ENCODE assay signal across 13 cellular contexts in the genomic region with DNA sequence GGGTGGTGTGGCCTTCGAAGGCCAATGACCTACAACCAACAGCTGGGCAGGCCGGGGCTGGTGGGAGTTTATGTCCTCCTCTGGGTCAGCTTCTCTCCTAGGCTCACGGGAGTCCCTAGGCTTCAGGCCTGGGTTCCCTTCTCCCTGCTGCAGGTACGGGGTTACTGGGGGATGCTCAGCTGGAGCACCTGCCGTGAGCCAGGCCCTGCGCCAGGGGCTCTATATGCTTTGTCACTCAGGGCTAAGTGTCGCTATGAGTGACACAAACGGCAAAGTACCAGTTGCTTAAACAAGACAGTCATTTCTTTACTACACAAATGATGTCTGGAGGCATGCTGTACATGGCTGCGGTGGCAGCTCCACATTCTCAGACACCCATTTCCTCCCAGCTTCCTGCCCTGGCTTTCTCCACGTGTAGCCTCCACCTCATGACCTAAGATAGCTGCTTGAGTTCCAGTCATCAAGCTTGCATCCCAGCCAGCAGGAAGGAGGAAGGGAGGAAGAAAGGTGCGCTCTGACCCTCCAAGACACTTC. TPM values are rescaled to one million over a fixed set of nuclear protein-coding genes. Genes with fewer than 3 reads are reported as not detected.
DNase-seq lines count a peak whose midpoint lies in the region; ATAC-seq, FAIRE-seq and TF ChIP-seq lines count a peak whose summit lies in the region.
"Had no signal": no experiment of that assay in that cellular context is flagged by ENCODE, and none has a peak within 500 bp of the region (broad histone marks: within the 10 kb centered on the region; RNA-seq: fewer than 3 reads in every experiment).

No MANE protein-coding gene starts in this region.

- H3K4me3 ChIP-seq in BLaER1 = no peak overlapping the region
- H3K4me3 ChIP-seq in K562 = no peak overlapping the region
- no peak overlapping the region for H3K4me3 ChIP-seq in stomach
- H3K4me3 ChIP-seq: colonic mucosa, SK-N-MC had no signal

- CTCF ChIA-PET in K562 (lab: Yijun Ruan, JAX; ENCODE audit: low intra/inter-chr PET ratio) = no interaction called here

- peak overlapping the region; percentile 61 for H3K27ac ChIP-seq in BLaER1
- no peak overlapping the region for H3K27ac ChIP-seq in K562 (ENCODE audit: extremely low read depth, low read depth, low read length)
- H3K27ac ChIP-seq in stomach = no peak overlapping the region
- H3K27ac ChIP-seq: C4-2B, colonic mucosa, SK-N-MC had no signal

- no peak for TF ChIP-seq EP300 in K562 (IDR thresholded peaks at IDR 0.05; ENCODE audit: low read length)
- no peak for TF ChIP-seq EP300 in stomach (IDR thresholded peaks at IDR 0.05)

- no peaks in the 10 kb centered on the region for H3K9me3 ChIP-seq in BLaER1
- H3K9me3 ChIP-seq in K562 (replicated peaks; ENCODE audit: control insufficient read depth, insufficient read depth, low read depth, low read length) = no peaks in the 10 kb centered on the region
- no peaks in the 10 kb centered on the region for H3K9me3 ChIP-seq in stomach
- H3K9me3 ChIP-seq: colonic mucosa had no signal

- TF ChIP-seq RAD21 in K562 (CRISPR knock-in tag; conservative IDR thresholded peaks at IDR 0.05 in 1 of 2, IDR thresholded peaks at IDR 0.05 in 1 of 2) = no peak

- H4K20me1 ChIP-seq in BLaER1 (no peaks in the 10 kb centered on the region), K562 (replicated peaks; ENCODE audit: control insufficient read depth, insufficient read depth, low read length) (0 out of 2 replicates have a peak, but pooled peaks cover 8% of the 10 kb centered on the region)

- 38% methylated on average over 10 of the region's 11 CpGs for WGBS in K562 (ENCODE audit: insufficient coverage, low coverage, missing lambda C conversion rate)
- WGBS in stomach, 5 donors = 74 to 88% (median 83%) methylated on average over 10 to 11 of the region's 11 CpGs

- TF ChIP-seq POLR2A in K562 (conservative IDR thresholded peaks at IDR 0.05) (no peak), stomach (IDR thresholded peaks at IDR 0.05) (no peak)

- DNase-seq in K562 (ENCODE audit: extremely low read depth in 1 of 4, low spot score in 3 of 4) = no peak
- no peak for DNase-seq in stomach
- no peak for DNase-seq in NCI-H345 treated with DMSO at 0.1 percent for 48 hours (lab: John Stamatoyannopoulos, UW; ENCODE audit: unreplicated experiment)
- DNase-seq: colonic mucosa, foreskin fibroblast, left cardiac atrium had no signal

- TF ChIP-seq CTCF in K562 (IDR thresholded peaks at IDR 0.05 in 2 of 3, conservative IDR thresholded peaks at IDR 0.05 in 1 of 3; ENCODE audit: insufficient read depth in 2 of 3, low read depth in 1 of 3, low read length in 3 of 3) (no peak), stomach (IDR thresholded peaks at IDR 0.05) (no peak)

- no peaks in the 10 kb centered on the region for H3K9me1 ChIP-seq in K562 (ENCODE audit: control insufficient read depth, insufficient read depth, low read length)

- intact Hi-C loops in K562 (cut with micrococcal nuclease) = no loop called here
- intact Hi-C loops in stomach (cut with DNase I; ENCODE audit: low total_unique reads) = no loop called here

- ATAC-seq in GM18498 (IDR thresholded peaks at IDR 0.05; ENCODE audit: unreplicated experiment) (peak; percentile 38), HG03442 (IDR thresholded peaks at IDR 0.05; ENCODE audit: unreplicated experiment) (peak; percentile 65), K562 (no peak), HG02571 (IDR thresholded peaks at IDR 0.05; ENCODE audit: unreplicated experiment) (no peak), HG03159 (IDR thresholded peaks at IDR 0.05; ENCODE audit: unreplicated experiment) (no peak)
- ATAC-seq: left cardiac atrium had no signal

- H2AFZ ChIP-seq in K562 (ENCODE audit: low read depth, low read length) = 0 out of 2 replicates have a peak overlapping the region, but pooled peaks have one; percentile 27

- no peak for FAIRE-seq in K562 (lab: Jason Lieb, UNC)

- POLR2A ChIA-PET in K562 (lab: Yijun Ruan, JAX) = no interaction called here

- in situ Hi-C loops in K562 (cut with MboI) = no loop called here

- peaks cover 75% of the 10 kb centered on the region for H3K4me1 ChIP-seq in BLaER1
- H3K4me1 ChIP-seq in K562 (replicated peaks in 1 of 2; ENCODE audit: control insufficient read depth in 2 of 2, insufficient read depth in 2 of 2, low read length in 2 of 2) = peaks cover 0 to 12% of the 10 kb centered on the region in 2 experiments; a peak in 2 of 5 replicates
- H3K4me1 ChIP-seq in stomach = peaks cover 0 to 20% (median 5%) of the 10 kb centered on the region in 4 donors
- H3K4me1 ChIP-seq: colonic mucosa had no signal

- H3K27me3 ChIP-seq in BLaER1 = no peaks in the 10 kb centered on the region
- peaks cover 3 to 15% of the 10 kb centered on the region in 2 experiments; a peak in 3 of 5 replicates for H3K27me3 ChIP-seq in K562 (ENCODE audit: control insufficient read depth in 2 of 2, insufficient read depth in 2 of 2, low read length in 2 of 2)
- H3K27me3 ChIP-seq in stomach = no peaks in the 10 kb centered on the region
- H3K27me3 ChIP-seq: colonic mucosa had no signal

- H3K4me2 ChIP-seq in BLaER1 (peak overlapping the region; percentile 43), K562 (ENCODE audit: insufficient read depth, low read length) (no peak overlapping the region)

- no peaks in the 10 kb centered on the region for H3K36me3 ChIP-seq in BLaER1
- H3K36me3 ChIP-seq in K562 (ENCODE audit: control insufficient read depth, insufficient read depth, low read length) = no peaks in the 10 kb centered on the region
- H3K36me3 ChIP-seq in stomach = no peaks in the 10 kb centered on the region
- H3K36me3 ChIP-seq: colonic mucosa had no signal

- BruUV-seq in K562 (replicated peaks; lab: Mats Ljungman, UMichigan) = no TSS peak

- H3K9ac ChIP-seq in BLaER1 = no peak overlapping the region; the same call in 1 of the 2 replicates
- H3K9ac ChIP-seq in K562 (ENCODE audit: insufficient read depth in 1 of 2, low read depth in 2 of 2, low read length in 2 of 2) = no peak overlapping the region

- H3K79me2 ChIP-seq in K562 (ENCODE audit: control insufficient read depth, insufficient read depth, low read length) = no peaks in the 10 kb centered on the region

TF ChIP-seq in K562, 482 proteins besides CTCF, POLR2A, EP300 and RAD21:
- TF ChIP-seq FOXJ3 (CRISPR knock-in tag; IDR thresholded peaks at IDR 0.05) (no peak), POU5F1 (IDR thresholded peaks at IDR 0.05; ENCODE audit: borderline replicate concordance, low read depth, low read length, partially characterized antibody) (no peak), TBL1XR1 (IDR thresholded peaks at IDR 0.05; ENCODE audit: low read length in 2 of 2) (no peak), HLTF (IDR thresholded peaks at IDR 0.05) (0 out of 2 replicates have a peak, but pooled peaks have one; percentile 50), L3MBTL2 (IDR thresholded peaks at IDR 0.05) (no peak), RBM25 (IDR thresholded peaks at IDR 0.05; ENCODE audit: low read depth, low read length, severe bottlenecking) (peak; percentile 32)

RNA-seq across cellular contexts. Expression of gene NINJ1, which starts 22.5 kb away (rescaled TPM):
- total RNA-seq in K562 (2011; cell fraction: chromatin; rRNA removed; ENCODE audit: low replicate concordance) = 3.9 and 9.8 TPM in 2 replicates
- total RNA-seq in K562 (2011; cell fraction: nucleolus; rRNA removed) = 5.9 and 7.5 TPM in 2 replicates
- 6.2 and 9.3 TPM in 2 replicates for total RNA-seq in K562 (2011; cell fraction: nucleoplasm; rRNA removed)
- 8.2 and 14.7 TPM in 2 replicates for total RNA-seq in K562 (2014; rRNA removed)
- 0.77 and 1.9 TPM in 2 replicates for total RNA-seq in K562 (2014; rRNA removed; fragmentation: Illumina TruSeq; extraction: Trizol)
- 4.8 and 4.9 TPM in 2 replicates for total RNA-seq in K562 (2015; rRNA removed; fragmentation: Illumina TruSeq; extraction: Trizol)
- 8.3 and 8.4 TPM in 2 replicates for total RNA-seq in K562 (2021)
- polyA plus RNA-seq in K562 (2011; rRNA removed) = 3.2 and 5.8 TPM in 2 replicates
- polyA plus RNA-seq in K562 (2011; cell fraction: cytosol; rRNA removed) = 9.7 and 20.4 TPM in 2 replicates
- 4.3 and 6.6 TPM in 2 replicates for polyA plus RNA-seq in K562 (2011; cell fraction: nucleus; rRNA removed)
- polyA plus RNA-seq in K562 (2012) = 9.7 and 34.7 TPM in 2 replicates
- 7.6 and 10.8 TPM in 2 replicates for polyA plus RNA-seq in K562 (2014; fragmentation: Illumina TruSeq; extraction: Trizol)
- under 1 TPM; 0.13 to 0.94 TPM for polyA plus RNA-seq in K562 (2014; fragmentation: Nextera tagmentation; extraction: Ambion mirVana)
- 8.4 and 10.7 TPM in 2 replicates for polyA plus RNA-seq in K562 (2014; rRNA removed)
- polyA minus RNA-seq in K562 (2011; rRNA and poly(A)+ RNA removed) = 1.6 and 2.2 TPM in 2 replicates
- 2.9 and 7.1 TPM in 2 replicates for polyA minus RNA-seq in K562 (2011; cell fraction: cytosol; rRNA and poly(A)+ RNA removed)
- 3.5 and 6.0 TPM in 2 replicates for polyA minus RNA-seq in K562 (2011; cell fraction: nucleus; rRNA and poly(A)+ RNA removed)
- total RNA-seq in stomach = 100 to 1,000 TPM in 2 of 5 donors, 10 to 100 TPM in 2, 1 to 10 TPM in 1; 9.3 to 153 (median 30.0) TPM
- polyA plus RNA-seq in stomach = 10 to 100 TPM; 34.2 to 63.3 (median 35.0) TPM

RNA-seq across cellular contexts. Expression of gene WNK2, which starts 27.4 kb away (rescaled TPM):
- 5.1 and 9.4 TPM in 2 replicates for total RNA-seq in K562 (2011; cell fraction: chromatin; rRNA removed; ENCODE audit: low replicate concordance)
- 1.5 and 1.6 TPM in 2 replicates for total RNA-seq in K562 (2011; cell fraction: nucleolus; rRNA removed)
- 4.0 and 4.5 TPM in 2 replicates for total RNA-seq in K562 (2011; cell fraction: nucleoplasm; rRNA removed)
- 0.64 and 1.9 TPM in 2 replicates for total RNA-seq in K562 (2014; rRNA removed)
- total RNA-seq in K562 (2014; rRNA removed; fragmentation: Illumina TruSeq; extraction: Trizol) = 0.36 and 0.41 TPM in 2 replicates
- total RNA-seq in K562 (2015; rRNA removed; fragmentation: Illumina TruSeq; extraction: Trizol) = 0.40 and 0.60 TPM in 2 replicates
- 3.3 TPM in 2 replicates for total RNA-seq in K562 (2021)
- 0.28 and 0.45 TPM in 2 replicates for polyA plus RNA-seq in K562 (2011; rRNA removed)
- polyA plus RNA-seq in K562 (2011; cell fraction: cytosol; rRNA removed) = 0.15 and 0.75 TPM in 2 replicates
- polyA plus RNA-seq in K562 (2011; cell fraction: nucleus; rRNA removed) = 0.73 and 2.4 TPM in 2 replicates
- 1.9 and 2.2 TPM in 2 replicates for polyA plus RNA-seq in K562 (2012)
- polyA plus RNA-seq in K562 (2014; fragmentation: Illumina TruSeq; extraction: Trizol) = 0.73 and 1.7 TPM in 2 replicates
- not detected for polyA plus RNA-seq in K562 (2014; fragmentation: Nextera tagmentation; extraction: Ambion mirVana)
- polyA plus RNA-seq in K562 (2014; rRNA removed) = 1.4 and 1.8 TPM in 2 replicates
- 0.27 and 0.77 TPM in 2 replicates for polyA minus RNA-seq in K562 (2011; rRNA and poly(A)+ RNA removed)
- 0.67 TPM in 1 of 2 replicates, not detected in the other for polyA minus RNA-seq in K562 (2011; cell fraction: cytosol; rRNA and poly(A)+ RNA removed)
- 0.89 and 1.2 TPM in 2 replicates for polyA minus RNA-seq in K562 (2011; cell fraction: nucleus; rRNA and poly(A)+ RNA removed)
- 100 to 1,000 TPM in 2 of 5 donors, 10 to 100 TPM in 2, 1 to 10 TPM in 1; 1.2 to 700 (median 33.5) TPM for total RNA-seq in stomach
- polyA plus RNA-seq in stomach = 10 to 100 TPM in 1 of 3 donors, 1 to 10 TPM in 2; 2.9 to 13.8 (median 8.8) TPM

Comparison
In these comparisons a context has a peak if more than half of its experiments do, and no peak if none do; other contexts are left out.
1. ATAC-seq: peak in GM18498 (single experiment) and HG03442 (single experiment); none in K562 (single experiment), HG02571 (single experiment) and HG03159 (single experiment).